19 cellular contexts compared by ENCODE assay signal in the genomic region with DNA sequence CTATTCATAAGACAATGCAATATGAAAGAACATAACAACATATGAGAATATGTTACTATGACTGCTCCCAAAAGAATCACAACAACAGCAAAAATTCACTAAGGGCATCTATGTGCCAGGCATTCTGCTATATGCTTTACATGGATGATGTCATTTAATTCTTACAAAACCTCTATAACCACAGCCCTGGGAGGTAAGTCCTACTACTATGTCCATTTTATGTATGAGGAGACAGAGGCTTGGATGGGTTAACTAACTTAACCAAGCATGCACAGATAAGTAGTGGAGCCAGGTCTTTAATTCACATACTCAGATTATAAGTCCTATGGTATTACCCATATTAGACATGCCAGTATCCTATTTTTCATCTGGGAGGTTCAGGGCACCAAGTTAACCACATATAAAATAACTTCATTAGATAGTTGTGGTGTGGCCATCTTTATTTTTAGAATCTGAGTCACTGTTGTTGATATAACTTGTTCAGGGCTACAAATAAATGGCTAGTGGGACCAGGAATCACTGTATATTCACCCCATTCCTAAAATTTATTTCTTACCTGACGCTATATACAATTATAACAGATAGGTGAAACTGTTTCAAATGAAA. TPM values are rescaled to one million over a fixed set of nuclear protein-coding genes. Genes with fewer than 3 reads are reported as not detected.
DNase-seq lines count a peak whose midpoint lies in the region; ATAC-seq and TF ChIP-seq lines count a peak whose summit lies in the region.
"Had no signal": no experiment of that assay in that cellular context is flagged by ENCODE, and none has a peak within 500 bp of the region (broad histone marks: within the 10 kb centered on the region; RNA-seq: fewer than 3 reads in every experiment).

No MANE protein-coding gene starts in this region.

- DNase-seq in activated CD4-positive, alpha-beta T cell treated with anti-CD3 and anti-CD28 coated beads, Interleukin-2, amount 10 ng/mL, durations not matched to agents 24 days and 14 days, result no peak
- no peak for DNase-seq in activated CD4-positive, alpha-beta T cell treated with anti-CD3 and anti-CD28 coated beads, Interleukin-2, amount 50 U/mL, for 4 hours
- DNase-seq in LHCN-M2 (ENCODE audit: low read depth) (peak; percentile 77), brain microvascular endothelial cell (peak; percentile 58), non-pigmented ciliary epithelial cell (ENCODE audit: low read depth) (peak; percentile 32), nucleus accumbens (lab: John Stamatoyannopoulos, UW) (no peak)
- DNase-seq: activated CD8-positive, alpha-beta T cell treated with anti-CD3 and anti-CD28 coated beads, Interleukin-2, amount 10 ng/mL, durations not matched to agents 7 days and 5 days; activated effector memory CD4-positive, alpha-beta T cell treated with anti-CD3 and anti-CD28 coated beads, Interleukin-2, amount 50 U/mL, for 16 hours; colonic mucosa; erythroblast; GOT3; NCI-H2227 treated with DMSO at 0.1 percent for 48 hours had no signal

- in situ Hi-C loops in brain microvascular endothelial cell (cut with HindIII; ENCODE audit: low pct_ligation_motif_present, low sequenced_read_pairs), result no loop called here

- H3K27me3 ChIP-seq in brain microvascular endothelial cell (replicated peaks), result no peaks in the 10 kb centered on the region
- H3K27me3 ChIP-seq: colonic mucosa, SJCRH30, suprapubic skin had no signal

- no peak for TF ChIP-seq CTCF in brain microvascular endothelial cell (IDR thresholded peaks at IDR 0.05; ENCODE audit: low read depth, low read length, missing control alignments)

- ATAC-seq in HG03457 (IDR thresholded peaks at IDR 0.05; ENCODE audit: unreplicated experiment), result no peak
- ATAC-seq in HG03521 (IDR thresholded peaks at IDR 0.05; ENCODE audit: unreplicated experiment), result no peak
- ATAC-seq: activated CD8-positive, alpha-beta T cell treated with anti-CD3 and anti-CD28 coated beads, Interleukin-2, amount 10 ng/mL, durations not matched to agents 7 days and 5 days had no signal

- H3K4me3 Mint-ChIP-seq in activated CD4-positive, alpha-beta T cell treated with anti-CD3 and anti-CD28 coated beads, Interleukin-2, amount 10 ng/mL, durations not matched to agents 24 days and 14 days, result no peak overlapping the region
- H3K4me3 Mint-ChIP-seq: activated CD8-positive, alpha-beta T cell treated with anti-CD3 and anti-CD28 coated beads, Interleukin-2, amount 10 ng/mL, durations not matched to agents 7 days and 5 days; memory B cell had no signal

- intact Hi-C loops in activated CD4-positive, alpha-beta T cell treated with anti-CD3 and anti-CD28 coated beads, Interleukin-2, amount 10 ng/mL, durations not matched to agents 24 days and 14 days (cut with micrococcal nuclease), result loop anchor here (5.0 to 10.0 kb wide), 3 partner anchors 83 to 361 kb away; a partner anchor contains a TSS

- H3K27ac ChIP-seq in brain microvascular endothelial cell, result peak overlapping the region; percentile 9
- H3K27ac ChIP-seq: 22Rv1, colonic mucosa, SJCRH30, suprapubic skin had no signal

- H3K4me1 Mint-ChIP-seq in activated CD4-positive, alpha-beta T cell treated with anti-CD3 and anti-CD28 coated beads, Interleukin-2, amount 10 ng/mL, durations not matched to agents 24 days and 14 days, result peaks cover 20% of the 10 kb centered on the region

- peak overlapping the region; percentile 54 for H3K27ac Mint-ChIP-seq in activated CD4-positive, alpha-beta T cell treated with anti-CD3 and anti-CD28 coated beads, Interleukin-2, amount 10 ng/mL, durations not matched to agents 24 days and 14 days
- H3K27ac Mint-ChIP-seq: activated CD8-positive, alpha-beta T cell treated with anti-CD3 and anti-CD28 coated beads, Interleukin-2, amount 10 ng/mL, durations not matched to agents 7 days and 5 days; memory B cell had no signal

- H3K36me3 Mint-ChIP-seq in activated CD4-positive, alpha-beta T cell treated with anti-CD3 and anti-CD28 coated beads, Interleukin-2, amount 10 ng/mL, durations not matched to agents 24 days and 14 days (ENCODE audit: low read depth), result peaks cover 28% of the 10 kb centered on the region

- H3K27me3 Mint-ChIP-seq in activated CD4-positive, alpha-beta T cell treated with anti-CD3 and anti-CD28 coated beads, Interleukin-2, amount 10 ng/mL, durations not matched to agents 24 days and 14 days, result no peaks in the 10 kb centered on the region
- H3K27me3 Mint-ChIP-seq: memory B cell had no signal

- H3K4me3 ChIP-seq in brain microvascular endothelial cell (ENCODE audit: low read depth, low read length), result no peak overlapping the region
- H3K4me3 ChIP-seq: colonic mucosa, SJCRH30, suprapubic skin had no signal

- no peaks in the 10 kb centered on the region for H3K9me3 Mint-ChIP-seq in activated CD4-positive, alpha-beta T cell treated with anti-CD3 and anti-CD28 coated beads, Interleukin-2, amount 10 ng/mL, durations not matched to agents 24 days and 14 days
- H3K9me3 Mint-ChIP-seq: memory B cell had no signal

- no peaks in the 10 kb centered on the region for H3K36me3 ChIP-seq in brain microvascular endothelial cell (replicated peaks)
- H3K36me3 ChIP-seq: colonic mucosa had no signal

RNA-seq across cellular contexts. Expression of a gene that starts 33.2 kb away (rescaled TPM):
- 31.4 and 35.8 TPM in 2 replicates for total RNA-seq in activated CD4-positive, alpha-beta T cell treated with anti-CD3 and anti-CD28 coated beads, Interleukin-2, amount 10 ng/mL, durations not matched to agents 24 days and 14 days
- 34.6 and 49.9 TPM in 2 replicates for total RNA-seq in LHCN-M2 (2014; rRNA removed)
- polyA plus RNA-seq in LHCN-M2 (2012), result 7.8 TPM

RNA-seq across cellular contexts. Expression of a gene that starts 56.5 kb away (rescaled TPM):
- total RNA-seq in activated CD4-positive, alpha-beta T cell treated with anti-CD3 and anti-CD28 coated beads, Interleukin-2, amount 10 ng/mL, durations not matched to agents 24 days and 14 days, result 26.6 and 29.9 TPM in 2 replicates
- 25.2 and 30.4 TPM in 2 replicates for total RNA-seq in LHCN-M2 (2014; rRNA removed)
- polyA plus RNA-seq in LHCN-M2 (2012), result 39.4 TPM

RNA-seq across cellular contexts. Expression of a gene that starts 59.9 kb away (rescaled TPM):
- total RNA-seq in activated CD4-positive, alpha-beta T cell treated with anti-CD3 and anti-CD28 coated beads, Interleukin-2, amount 10 ng/mL, durations not matched to agents 24 days and 14 days, result not detected in 2 replicates
- not detected in 2 replicates for total RNA-seq in LHCN-M2 (2014; rRNA removed)
- polyA plus RNA-seq in LHCN-M2 (2012), result not detected
- total RNA-seq: activated CD8-positive, alpha-beta T cell treated with anti-CD3 and anti-CD28 coated beads, Interleukin-2, amount 10 ng/mL, durations not matched to agents 7 days and 5 days; colonic mucosa; osteocyte; SJCRH30; suprapubic skin had no signal

Comparison
In these comparisons a context has a peak if more than half of its experiments do, and no peak if none do; other contexts are left out.
1. DNase-seq: peak in LHCN-M2 (single experiment), brain microvascular endothelial cell (single experiment) and non-pigmented ciliary epithelial cell (single experiment); none in activated CD4-positive, alpha-beta T cell treated with anti-CD3 and anti-CD28 coated beads, Interleukin-2, amount 10 ng/mL, durations not matched to agents 24 days and 14 days (single experiment), activated CD4-positive, alpha-beta T cell treated with anti-CD3 and anti-CD28 coated beads, Interleukin-2, amount 50 U/mL, for 4 hours (0 of 2) and nucleus accumbens (0 of 56).